In the genomic region with DNA sequence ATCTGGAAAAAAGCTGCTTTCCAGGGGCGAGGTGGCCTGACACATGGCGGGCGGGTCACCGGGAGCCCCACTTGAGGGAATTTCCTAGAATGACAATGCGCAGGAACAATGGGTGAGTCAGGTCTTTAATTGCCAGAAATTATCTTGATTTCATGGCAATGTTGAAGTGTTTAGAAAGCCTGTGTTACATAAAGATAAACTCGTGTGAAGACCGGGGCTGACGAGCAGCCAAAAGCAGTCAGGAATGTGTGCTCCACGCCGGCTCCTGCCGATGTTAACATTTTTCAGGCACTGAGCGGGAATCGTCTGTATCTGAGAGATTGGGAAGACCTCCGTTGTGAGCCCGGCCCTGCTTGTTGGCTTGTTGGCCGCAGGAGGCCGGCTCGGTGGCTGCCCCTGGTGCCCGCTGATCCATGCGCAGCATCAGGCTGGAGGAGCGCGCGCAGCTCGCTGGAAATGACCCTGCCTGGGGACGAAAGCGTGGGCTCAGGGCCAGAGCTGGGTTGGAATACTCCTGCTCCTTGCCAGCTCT, we compare ENCODE assay signal across 8 cellular contexts.
DNase-seq lines count a peak whose midpoint lies in the region; ATAC-seq and TF ChIP-seq lines count a peak whose summit lies in the region.

No MANE protein-coding gene starts in this region.

- H3K27ac ChIP-seq in HEK293 (ENCODE audit: extremely low read depth, low read depth, low read length) (peak overlapping the region; percentile 32; the same call in 1 of the 2 replicates), right cardiac atrium (ENCODE audit: low read length) (no peak overlapping the region), stomach smooth muscle (ENCODE audit: low read length) (no peak overlapping the region)

- 17% methylated on average over 26 of the region's 26 CpGs for WGBS in right cardiac atrium

- in situ Hi-C loops in astrocyte of the spinal cord (cut with HindIII; ENCODE audit: low sequenced_read_pairs): no loop called here

- CTCF ChIA-PET in HEK293 (lab: Yijun Ruan, JAX): interaction anchor here (0.7 to 0.9 kb wide), 2 partner anchors 15 to 86 kb away, joined by 3 read pairs; no protein-coding TSS in a partner anchor

- H3K9me3 ChIP-seq in HEK293 (ENCODE audit: control insufficient read depth, insufficient read depth, low read depth, low read length): no peaks in the 10 kb centered on the region
- no peaks in the 10 kb centered on the region for H3K9me3 ChIP-seq in right cardiac atrium (ENCODE audit: control insufficient read depth, low read length)
- H3K9me3 ChIP-seq in stomach smooth muscle (ENCODE audit: control insufficient read depth in 2 of 2, low read length in 2 of 2): peaks cover 0 to 5% of the 10 kb centered on the region in 2 donors

- ATAC-seq in right cardiac atrium (peak; percentile 70 to 73), HG02938 (IDR thresholded peaks at IDR 0.05; ENCODE audit: unreplicated experiment) (no peak), HG03025 (IDR thresholded peaks at IDR 0.05; ENCODE audit: low FRiP score, unreplicated experiment) (no peak)

- POLR2A ChIA-PET in HEK293 (lab: Yijun Ruan, JAX): interaction anchor here (0.7 kb wide), 1 partner anchor 22 kb away, joined by 3 read pairs; no protein-coding TSS in a partner anchor

- H3K4me3 ChIP-seq in HEK293 (ENCODE audit: low read depth, low read length) (no peak overlapping the region), astrocyte of the spinal cord (ENCODE audit: low read depth, low read length) (no peak overlapping the region), right cardiac atrium (ENCODE audit: low read length) (no peak overlapping the region), stomach smooth muscle (ENCODE audit: low read length in 2 of 2) (peak overlapping the region; percentile 41 to 69)

- DNase-seq in astrocyte of the spinal cord (ENCODE audit: low read depth, low spot score) (peak; percentile 70), right cardiac atrium (peak; percentile 80 to 92 (median 89)), C1 segment of cervical spinal cord (lab: John Stamatoyannopoulos, UW) (no peak), NCI-H524 treated with DMSO at 0.1 percent for 48 hours (lab: John Stamatoyannopoulos, UW) (no peak)

- H3K27me3 ChIP-seq in right cardiac atrium (ENCODE audit: control insufficient read depth, insufficient read depth) (no peaks in the 10 kb centered on the region), stomach smooth muscle (ENCODE audit: control insufficient read depth in 1 of 2, insufficient read depth in 2 of 2, low read length in 2 of 2) (peaks cover 9 to 30% of the 10 kb centered on the region in 2 donors)

- intact Hi-C loops in right cardiac atrium (cut with DNase I): no loop called here

- H3K36me3 ChIP-seq in HEK293 (ENCODE audit: control insufficient read depth in 2 of 2, insufficient read depth in 1 of 2, low read length in 2 of 2): no peaks in the 10 kb centered on the region
- H3K36me3 ChIP-seq in stomach smooth muscle (ENCODE audit: control insufficient read depth in 2 of 2, insufficient read depth in 2 of 2, low read length in 2 of 2): no peaks in the 10 kb centered on the region

- no peak overlapping the region for H3K9ac ChIP-seq in stomach smooth muscle (ENCODE audit: low read length in 2 of 2)

- TF ChIP-seq CTCF in HEK293 (tag by site-specific recombination; IDR thresholded peaks at IDR 0.05): no peak
- no peak for TF ChIP-seq CTCF in astrocyte of the spinal cord (IDR thresholded peaks at IDR 0.05; ENCODE audit: low read depth, low read length)

- H3K4me1 ChIP-seq in HEK293 (ENCODE audit: control insufficient read depth, insufficient read depth, low read length) (peaks cover 9% of the 10 kb centered on the region), right cardiac atrium (ENCODE audit: control insufficient read depth, insufficient read depth, low read length) (no peaks in the 10 kb centered on the region), stomach smooth muscle (ENCODE audit: control insufficient read depth, insufficient read depth, low read length) (peaks cover 18% of the 10 kb centered on the region)

TF ChIP-seq in HEK293, 187 proteins besides CTCF, POLR2A, EP300 and RAD21 (continues in another document):
- peak; percentile 83 for TF ChIP-seq ZEB2 (tag by site-specific recombination; IDR thresholded peaks at IDR 0.05)
- TF ChIP-seq OSR2 (tag by site-specific recombination; IDR thresholded peaks at IDR 0.05): peak; percentile 84
- no peak for TF ChIP-seq ZNF785 (tag by site-specific recombination; IDR thresholded peaks at IDR 0.05)
- peak; percentile 72; the same call in 1 of the 2 replicates for TF ChIP-seq ZNF600 (tag by site-specific recombination; IDR thresholded peaks at IDR 0.05)
- TF ChIP-seq ZNF169 (tag by site-specific recombination; IDR thresholded peaks at IDR 0.05): no peak
- TF ChIP-seq ZNF560 (tag by site-specific recombination; IDR thresholded peaks at IDR 0.05; ENCODE audit: borderline replicate concordance): no peak
- peak; percentile 40; the same call in 1 of the 2 replicates for TF ChIP-seq ZBTB21 (tag by site-specific recombination; IDR thresholded peaks at IDR 0.05)
- TF ChIP-seq ZNF335 (tag by site-specific recombination; conservative IDR thresholded peaks at IDR 0.05): peak; percentile 79
- peak; percentile 49; the same call in 1 of the 2 replicates for TF ChIP-seq ZNF660 (tag by site-specific recombination; IDR thresholded peaks at IDR 0.05)
- no peak for TF ChIP-seq SP2 (tag by site-specific recombination; IDR thresholded peaks at IDR 0.05)
- TF ChIP-seq ZNF132 (tag by site-specific recombination; IDR thresholded peaks at IDR 0.05; ENCODE audit: borderline replicate concordance): no peak
- peak; percentile 44; the same call in 1 of the 2 replicates for TF ChIP-seq GLIS1 (tag by site-specific recombination; IDR thresholded peaks at IDR 0.05)
- TF ChIP-seq ZXDB (tag by site-specific recombination; IDR thresholded peaks at IDR 0.05): peak; percentile 86
- TF ChIP-seq, protein P1, sequence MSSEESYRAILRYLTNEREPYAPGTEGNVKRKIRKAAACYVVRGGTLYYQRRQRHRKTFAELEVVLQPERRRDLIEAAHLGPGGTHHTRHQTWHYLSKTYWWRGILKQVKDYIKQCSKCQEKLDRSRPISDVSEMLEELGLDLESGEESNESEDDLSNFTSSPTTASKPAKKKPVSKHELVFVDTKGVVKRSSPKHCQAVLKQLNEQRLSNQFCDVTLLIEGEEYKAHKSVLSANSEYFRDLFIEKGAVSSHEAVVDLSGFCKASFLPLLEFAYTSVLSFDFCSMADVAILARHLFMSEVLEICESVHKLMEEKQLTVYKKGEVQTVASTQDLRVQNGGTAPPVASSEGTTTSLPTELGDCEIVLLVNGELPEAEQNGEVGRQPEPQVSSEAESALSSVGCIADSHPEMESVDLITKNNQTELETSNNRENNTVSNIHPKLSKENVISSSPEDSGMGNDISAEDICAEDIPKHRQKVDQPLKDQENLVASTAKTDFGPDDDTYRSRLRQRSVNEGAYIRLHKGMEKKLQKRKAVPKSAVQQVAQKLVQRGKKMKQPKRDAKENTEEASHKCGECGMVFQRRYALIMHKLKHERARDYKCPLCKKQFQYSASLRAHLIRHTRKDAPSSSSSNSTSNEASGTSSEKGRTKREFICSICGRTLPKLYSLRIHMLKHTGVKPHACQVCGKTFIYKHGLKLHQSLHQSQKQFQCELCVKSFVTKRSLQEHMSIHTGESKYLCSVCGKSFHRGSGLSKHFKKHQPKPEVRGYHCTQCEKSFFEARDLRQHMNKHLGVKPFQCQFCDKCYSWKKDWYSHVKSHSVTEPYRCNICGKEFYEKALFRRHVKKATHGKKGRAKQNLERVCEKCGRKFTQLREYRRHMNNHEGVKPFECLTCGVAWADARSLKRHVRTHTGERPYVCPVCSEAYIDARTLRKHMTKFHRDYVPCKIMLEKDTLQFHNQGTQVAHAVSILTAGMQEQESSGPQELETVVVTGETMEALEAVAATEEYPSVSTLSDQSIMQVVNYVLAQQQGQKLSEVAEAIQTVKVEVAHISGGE (tag by site-specific recombination; conservative IDR thresholded peaks at IDR 0.05; ENCODE audit: low read depth): peak; percentile 61
- TF ChIP-seq, protein P2, sequence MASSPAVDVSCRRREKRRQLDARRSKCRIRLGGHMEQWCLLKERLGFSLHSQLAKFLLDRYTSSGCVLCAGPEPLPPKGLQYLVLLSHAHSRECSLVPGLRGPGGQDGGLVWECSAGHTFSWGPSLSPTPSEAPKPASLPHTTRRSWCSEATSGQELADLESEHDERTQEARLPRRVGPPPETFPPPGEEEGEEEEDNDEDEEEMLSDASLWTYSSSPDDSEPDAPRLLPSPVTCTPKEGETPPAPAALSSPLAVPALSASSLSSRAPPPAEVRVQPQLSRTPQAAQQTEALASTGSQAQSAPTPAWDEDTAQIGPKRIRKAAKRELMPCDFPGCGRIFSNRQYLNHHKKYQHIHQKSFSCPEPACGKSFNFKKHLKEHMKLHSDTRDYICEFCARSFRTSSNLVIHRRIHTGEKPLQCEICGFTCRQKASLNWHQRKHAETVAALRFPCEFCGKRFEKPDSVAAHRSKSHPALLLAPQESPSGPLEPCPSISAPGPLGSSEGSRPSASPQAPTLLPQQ (tag by site-specific recombination; IDR thresholded peaks at IDR 0.05): 0 out of 2 replicates have a peak, but pooled peaks have one; percentile 33
- TF ChIP-seq, protein P3, sequence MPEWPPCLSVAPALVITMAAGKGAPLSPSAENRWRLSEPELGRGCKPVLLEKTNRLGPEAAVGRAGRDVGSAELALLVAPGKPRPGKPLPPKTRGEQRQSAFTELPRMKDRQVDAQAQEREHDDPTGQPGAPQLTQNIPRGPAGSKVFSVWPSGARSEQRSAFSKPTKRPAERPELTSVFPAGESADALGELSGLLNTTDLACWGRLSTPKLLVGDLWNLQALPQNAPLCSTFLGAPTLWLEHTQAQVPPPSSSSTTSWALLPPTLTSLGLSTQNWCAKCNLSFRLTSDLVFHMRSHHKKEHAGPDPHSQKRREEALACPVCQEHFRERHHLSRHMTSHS (tag by site-specific recombination; IDR thresholded peaks at IDR 0.05): no peak
- TF ChIP-seq KLF10 (tag by site-specific recombination; IDR thresholded peaks at IDR 0.05): no peak
- TF ChIP-seq, protein P4, sequence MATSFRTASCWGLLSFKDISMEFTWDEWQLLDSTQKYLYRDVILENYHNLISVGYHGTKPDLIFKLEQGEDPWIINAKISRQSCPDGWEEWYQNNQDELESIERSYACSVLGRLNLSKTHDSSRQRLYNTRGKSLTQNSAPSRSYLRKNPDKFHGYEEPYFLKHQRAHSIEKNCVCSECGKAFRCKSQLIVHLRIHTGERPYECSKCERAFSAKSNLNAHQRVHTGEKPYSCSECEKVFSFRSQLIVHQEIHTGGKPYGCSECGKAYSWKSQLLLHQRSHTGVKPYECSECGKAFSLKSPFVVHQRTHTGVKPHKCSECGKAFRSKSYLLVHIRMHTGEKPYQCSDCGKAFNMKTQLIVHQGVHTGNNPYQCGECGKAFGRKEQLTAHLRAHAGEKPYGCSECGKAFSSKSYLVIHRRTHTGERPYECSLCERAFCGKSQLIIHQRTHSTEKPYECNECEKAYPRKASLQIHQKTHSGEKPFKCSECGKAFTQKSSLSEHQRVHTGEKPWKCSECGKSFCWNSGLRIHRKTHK (tag by site-specific recombination; IDR thresholded peaks at IDR 0.05): no peak

Comparison
In these comparisons a context has a peak if more than half of its experiments do, and no peak if none do; other contexts are left out.
1. H3K4me3 ChIP-seq: peak in stomach smooth muscle (2 of 2); none in HEK293 (single experiment), astrocyte of the spinal cord (single experiment) and right cardiac atrium (single experiment).
2. DNase-seq: peak in astrocyte of the spinal cord (single experiment) and right cardiac atrium (3 of 3); none in C1 segment of cervical spinal cord (0 of 14) and NCI-H524 treated with DMSO at 0.1 percent for 48 hours (single experiment).
3. ATAC-seq: peak in right cardiac atrium (2 of 2); none in HG02938 (single experiment) and HG03025 (single experiment).